ENCODE assay signal across 17 cellular contexts in the genomic region with DNA sequence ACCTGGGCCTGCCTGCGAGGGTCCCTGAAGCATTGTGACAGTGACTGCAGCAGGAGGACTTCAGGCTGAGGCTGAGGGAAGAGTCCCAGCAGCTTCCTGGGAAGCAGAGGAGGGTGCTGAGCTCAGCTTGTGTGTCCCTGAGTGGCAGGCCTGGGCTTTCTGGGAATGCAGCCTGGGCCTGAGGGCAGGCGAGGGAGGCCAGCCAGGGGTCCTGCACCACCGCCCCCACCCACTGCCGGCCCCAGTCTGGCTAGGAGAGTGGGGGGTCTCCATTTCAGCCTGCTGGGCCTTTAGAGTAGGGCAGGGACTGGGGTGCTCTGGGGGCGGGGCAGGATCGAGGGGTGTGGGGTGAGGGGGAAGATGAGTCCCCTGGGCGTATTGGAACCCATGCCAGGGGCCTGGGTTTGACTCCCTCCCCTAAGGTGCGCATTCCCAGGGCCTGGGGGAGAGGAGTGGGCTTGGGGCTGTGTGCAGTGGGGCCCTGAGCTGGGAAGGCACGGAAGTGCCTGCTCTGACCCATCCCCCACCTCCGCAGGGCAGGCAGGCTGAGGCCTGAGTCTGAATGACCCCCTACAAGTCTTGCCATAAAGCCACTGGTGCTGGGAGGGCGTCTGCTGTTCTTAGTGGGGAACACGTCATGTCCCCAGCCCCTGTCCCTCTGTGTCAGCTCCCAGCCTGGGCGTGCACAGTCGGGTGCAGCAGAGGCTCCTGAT. TPM values are rescaled to one million over a fixed set of nuclear protein-coding genes. Genes with fewer than 3 reads are reported as not detected.
A peak's percentile ranks its signal among the peaks of the same experiment; 100 is the strongest.
DNase-seq lines count a peak whose midpoint lies in the region; ATAC-seq, FAIRE-seq and TF ChIP-seq lines count a peak whose summit lies in the region.
"Had no signal": no experiment of that assay in that cellular context is flagged by ENCODE, and none has a peak within 500 bp of the region (broad histone marks: within the 10 kb centered on the region; RNA-seq: fewer than 3 reads in every experiment).

No MANE protein-coding gene starts in this region.

- no peak overlapping the region for H3K4me3 ChIP-seq in IMR-90 (ENCODE audit: insufficient read depth, low read depth, low read length)
- H3K4me3 ChIP-seq in endodermal cell (ENCODE audit: low read length): no peak overlapping the region
- H3K4me3 ChIP-seq in kidney (ENCODE audit: low read length in 2 of 2): no peak overlapping the region
- no peak overlapping the region for H3K4me3 ChIP-seq in ascending aorta
- H3K4me3 ChIP-seq: gastroesophageal sphincter had no signal

- H3K36me3 ChIP-seq in IMR-90 (ENCODE audit: control insufficient read depth, insufficient read depth, low read length): no peaks in the 10 kb centered on the region
- H3K36me3 ChIP-seq in endodermal cell (ENCODE audit: control insufficient read depth, insufficient read depth, low read length): no peaks in the 10 kb centered on the region
- no peaks in the 10 kb centered on the region for H3K36me3 ChIP-seq in kidney (ENCODE audit: control insufficient read depth in 1 of 2, insufficient read depth in 2 of 2, low read length in 2 of 2)
- H3K36me3 ChIP-seq in ascending aorta: no peaks in the 10 kb centered on the region
- H3K36me3 ChIP-seq: gastroesophageal sphincter had no signal

- 93% methylated on average over 4 of the region's 14 CpGs; no CpG with 5 or more reads in 1 of the 2 experiments for WGBS in IMR-90 (ENCODE audit: extremely low coverage in 2 of 2, insufficient read length in 1 of 2), 2 experiments
- 59 to 79% methylated on average over 4 to 14 of the region's 14 CpGs for WGBS in endodermal cell (ENCODE audit: insufficient coverage in 1 of 2, insufficient read length in 1 of 2), 2 experiments

- peak overlapping the region; percentile 100 for H4K91ac ChIP-seq in IMR-90 (ENCODE audit: insufficient read depth, low read depth, low read length)

- peak overlapping the region; percentile 100 for H2BK20ac ChIP-seq in IMR-90 (ENCODE audit: low read depth, low read length)

- CTCF ChIA-PET in IMR-90 (lab: Yijun Ruan, JAX): interaction anchor here (1.3 kb wide), 1 partner anchor 734 kb away, joined by 3 read pairs; no protein-coding TSS in a partner anchor
- CTCF ChIA-PET in activated naive CD4-positive, alpha-beta T cell treated with anti-CD3 and anti-CD28 coated beads, Interleukin-2, amount 10 ng/mL, durations not matched to agents 7 days and 5 days (lab: Charles Lee): no interaction called here

- H3K27me3 Mint-ChIP-seq in endodermal cell (ENCODE audit: insufficient read depth): no peaks in the 10 kb centered on the region
- H3K27me3 Mint-ChIP-seq in nephron (ENCODE audit: low read depth): peaks cover 8% of the 10 kb centered on the region
- H3K27me3 Mint-ChIP-seq in activated naive CD4-positive, alpha-beta T cell treated with anti-CD3 and anti-CD28 coated beads, Interleukin-2, amount 10 ng/mL, durations not matched to agents 7 days and 5 days: peaks cover 12% of the 10 kb centered on the region
- H3K27me3 Mint-ChIP-seq: activated CD4-positive, alpha-beta memory T cell treated with anti-CD3 and anti-CD28 coated beads, Interleukin-2, amount 10 ng/mL, durations not matched to agents 7 days and 5 days had no signal

- BruUV-seq in IMR-90 (replicated peaks; lab: Mats Ljungman, UMichigan): no TSS peak

- H4K20me1 ChIP-seq in IMR-90 (ENCODE audit: insufficient read depth, low read length): no peaks in the 10 kb centered on the region

- no peak overlapping the region for H3K4me3 Mint-ChIP-seq in endodermal cell
- H3K4me3 Mint-ChIP-seq in nephron: no peak overlapping the region
- no peak overlapping the region for H3K4me3 Mint-ChIP-seq in activated naive CD4-positive, alpha-beta T cell treated with anti-CD3 and anti-CD28 coated beads, Interleukin-2, amount 10 ng/mL, durations not matched to agents 7 days and 5 days
- H3K4me3 Mint-ChIP-seq: activated CD4-positive, alpha-beta memory T cell treated with anti-CD3 and anti-CD28 coated beads, Interleukin-2, amount 10 ng/mL, durations not matched to agents 7 days and 5 days had no signal

- H3K27ac ChIP-seq in 22Rv1: peak overlapping the region; percentile 94
- H3K27ac ChIP-seq in IMR-90 (ENCODE audit: insufficient read depth, low read length): peak overlapping the region; percentile 96
- peak overlapping the region; percentile 7 for H3K27ac ChIP-seq in endodermal cell (ENCODE audit: low read depth, low read length)
- no peak overlapping the region for H3K27ac ChIP-seq in kidney (ENCODE audit: low read depth in 2 of 2, low read length in 2 of 2)
- no peak overlapping the region for H3K27ac ChIP-seq in ascending aorta

- FAIRE-seq in kidney (lab: Jason Lieb, UNC): no peak
- FAIRE-seq: HTR-8/SVneo had no signal

- H3K27me3 ChIP-seq in IMR-90 (ENCODE audit: control insufficient read depth, insufficient read depth, low read length): no peaks in the 10 kb centered on the region
- no peaks in the 10 kb centered on the region for H3K27me3 ChIP-seq in endodermal cell (ENCODE audit: control insufficient read depth, insufficient read depth, low read length, poor library complexity, severe bottlenecking)
- no peaks in the 10 kb centered on the region for H3K27me3 ChIP-seq in ascending aorta
- H3K27me3 ChIP-seq: gastroesophageal sphincter had no signal

- POLR2A ChIA-PET in IMR-90 (lab: Charles Lee; ENCODE audit: unreplicated experiment): no interaction called here

- no peak for TF ChIP-seq POLR2A in IMR-90 (IDR thresholded peaks at IDR 0.05; ENCODE audit: low read depth, low read length)

- H3K9me3 ChIP-seq in IMR-90 (ENCODE audit: control insufficient read depth, insufficient read depth, low read length) (no peaks in the 10 kb centered on the region), endodermal cell (ENCODE audit: control insufficient read depth, low read length) (no peaks in the 10 kb centered on the region), kidney (ENCODE audit: control insufficient read depth in 1 of 2, low read length in 2 of 2) (no peaks in the 10 kb centered on the region), ascending aorta (no peaks in the 10 kb centered on the region)
- H3K9me3 ChIP-seq: gastroesophageal sphincter had no signal

- H2AFZ ChIP-seq in IMR-90 (replicated peaks; ENCODE audit: low read length, poor library complexity): peak overlapping the region; percentile 77

- dilution Hi-C loops in IMR-90 (cut with HindIII; ENCODE audit: low sequenced_read_pairs, unreplicated experiment): no loop called here

- TF ChIP-seq CTCF in 22Rv1 (IDR thresholded peaks at IDR 0.05): no peak
- TF ChIP-seq CTCF in IMR-90 (conservative IDR thresholded peaks at IDR 0.05; ENCODE audit: low read depth, low read length): no peak
- TF ChIP-seq CTCF in endodermal cell (conservative IDR thresholded peaks at IDR 0.05): no peak
- no peak for TF ChIP-seq CTCF in nephron (IDR thresholded peaks at IDR 0.05; ENCODE audit: unreplicated experiment in 3 of 3)
- TF ChIP-seq CTCF in kidney (IDR thresholded peaks at IDR 0.05; ENCODE audit: borderline replicate concordance, extremely low read depth, insufficient read depth): no peak
- TF ChIP-seq CTCF in ascending aorta (IDR thresholded peaks at IDR 0.05): no peak

- H2BK5ac ChIP-seq in IMR-90 (ENCODE audit: low read depth, low read length, poor library complexity, severe bottlenecking): peak overlapping the region; percentile 99

- peak overlapping the region; percentile 84 for H4K5ac ChIP-seq in IMR-90 (ENCODE audit: low read depth, low read length)

- peak overlapping the region; percentile 45; the same call in 1 of the 2 replicates for H3K23ac ChIP-seq in IMR-90 (ENCODE audit: low read depth, low read length)

- peak overlapping the region; percentile 64; the same call in 1 of the 2 replicates for H3K18ac ChIP-seq in IMR-90 (ENCODE audit: low read depth, low read length)

- H3K27ac Mint-ChIP-seq in endodermal cell (peak overlapping the region; percentile 49), nephron (peak overlapping the region; percentile 52 to 64 (median 61))
- no peak overlapping the region for H3K27ac Mint-ChIP-seq in activated naive CD4-positive, alpha-beta T cell treated with anti-CD3 and anti-CD28 coated beads, Interleukin-2, amount 10 ng/mL, durations not matched to agents 7 days and 5 days
- H3K27ac Mint-ChIP-seq: activated CD4-positive, alpha-beta memory T cell treated with anti-CD3 and anti-CD28 coated beads, Interleukin-2, amount 10 ng/mL, durations not matched to agents 7 days and 5 days had no signal

- H3K4ac ChIP-seq in IMR-90 (ENCODE audit: low read depth, low read length): peak overlapping the region; percentile 100

- intact Hi-C loops in IMR-90 (cut with micrococcal nuclease) (loop anchor here (5.0 kb wide), 1 partner anchor 837 kb away; no protein-coding TSS in a partner anchor), kidney (cut with DNase I) (no loop called here), ascending aorta (cut with DNase I) (loop anchor here (5.0 to 10.0 kb wide), 3 partner anchors 113 to 859 kb away; a partner anchor contains a TSS)

- H3K4me1 Mint-ChIP-seq in endodermal cell (peaks cover 5% of the 10 kb centered on the region), nephron (peaks cover 20% of the 10 kb centered on the region)
- H3K4me1 Mint-ChIP-seq in activated naive CD4-positive, alpha-beta T cell treated with anti-CD3 and anti-CD28 coated beads, Interleukin-2, amount 10 ng/mL, durations not matched to agents 7 days and 5 days: no peaks in the 10 kb centered on the region
- H3K4me1 Mint-ChIP-seq: activated CD4-positive, alpha-beta memory T cell treated with anti-CD3 and anti-CD28 coated beads, Interleukin-2, amount 10 ng/mL, durations not matched to agents 7 days and 5 days had no signal

- peak overlapping the region; percentile 100 for H2BK120ac ChIP-seq in IMR-90 (ENCODE audit: low read depth, low read length)

- peak overlapping the region; percentile 100 for H2AK5ac ChIP-seq in IMR-90 (ENCODE audit: low read depth, low read length)

- H3K9ac ChIP-seq in IMR-90 (ENCODE audit: low read depth, low read length) (peak overlapping the region; percentile 30; the same call in 1 of the 2 replicates), endodermal cell (ENCODE audit: extremely low read depth, low read length, poor library complexity, severe bottlenecking) (no peak overlapping the region), kidney (ENCODE audit: low read length in 2 of 2) (no peak overlapping the region)

- H3K36me3 Mint-ChIP-seq in endodermal cell (ENCODE audit: low read depth): no peaks in the 10 kb centered on the region
- no peaks in the 10 kb centered on the region for H3K36me3 Mint-ChIP-seq in nephron (ENCODE audit: low read depth)
- H3K36me3 Mint-ChIP-seq in activated naive CD4-positive, alpha-beta T cell treated with anti-CD3 and anti-CD28 coated beads, Interleukin-2, amount 10 ng/mL, durations not matched to agents 7 days and 5 days: no peaks in the 10 kb centered on the region

- peak overlapping the region; percentile 97 for H3K14ac ChIP-seq in IMR-90 (replicated peaks; ENCODE audit: low read depth, low read length)

- no peak for TF ChIP-seq RAD21 in IMR-90 (IDR thresholded peaks at IDR 0.05; ENCODE audit: low read length)

- H3K56ac ChIP-seq in IMR-90 (ENCODE audit: extremely low read depth, insufficient read depth, low read length): no peak overlapping the region

- H3K4me1 ChIP-seq in IMR-90 (ENCODE audit: control insufficient read depth, insufficient read depth, low read length) (peaks cover 43% of the 10 kb centered on the region), endodermal cell (ENCODE audit: control insufficient read depth, insufficient read depth, low read length) (no peaks in the 10 kb centered on the region), kidney (ENCODE audit: control insufficient read depth in 1 of 2, insufficient read depth in 1 of 2, low read depth in 1 of 2, low read length in 2 of 2) (peaks cover 14 to 17% of the 10 kb centered on the region in 2 donors), ascending aorta (peaks cover 7 to 31% of the 10 kb centered on the region in 2 donors)

- no peak for DNase-seq in IMR-90
- peak; percentile 72 for DNase-seq in endodermal cell
- DNase-seq in kidney: no peak
- no peak for DNase-seq in ascending aorta (ENCODE audit: low spot score in 2 of 2)
- DNase-seq in T-helper 9 cell: no peak
- no peak for DNase-seq in activated naive CD4-positive, alpha-beta T cell treated with anti-CD3 and anti-CD28 coated beads, Interleukin-2, amount 10 ng/mL, durations not matched to agents 7 days and 5 days
- DNase-seq: ACHN; activated CD4-positive, alpha-beta memory T cell treated with anti-CD3 and anti-CD28 coated beads, Interleukin-2, amount 10 ng/mL, durations not matched to agents 7 days and 5 days; GF-D8; NCI-H2081; NCI-H774; retina; stimulated activated CD4-positive, alpha-beta T cell treated with anti-CD3 and anti-CD28 coated beads, Interleukin-4, amount 100 ng/mL, for 1 hour had no signal

- peak overlapping the region; percentile 99 for H2AK9ac ChIP-seq in IMR-90 (replicated peaks; ENCODE audit: low read depth, low read length, poor library complexity)

- in situ Hi-C loops in IMR-90 (cut with MboI; ENCODE audit: low sequenced_read_pairs): loop anchor here (5.0 kb wide), 1 partner anchor 732 kb away; no protein-coding TSS in a partner anchor

- H3K9me3 Mint-ChIP-seq in endodermal cell (no peaks in the 10 kb centered on the region), nephron (no peaks in the 10 kb centered on the region)
- H3K9me3 Mint-ChIP-seq in activated naive CD4-positive, alpha-beta T cell treated with anti-CD3 and anti-CD28 coated beads, Interleukin-2, amount 10 ng/mL, durations not matched to agents 7 days and 5 days: no peaks in the 10 kb centered on the region
- H3K9me3 Mint-ChIP-seq: activated CD4-positive, alpha-beta memory T cell treated with anti-CD3 and anti-CD28 coated beads, Interleukin-2, amount 10 ng/mL, durations not matched to agents 7 days and 5 days had no signal

- peaks cover 33% of the 10 kb centered on the region for H3K9me1 ChIP-seq in IMR-90 (ENCODE audit: insufficient read depth, low read length)

- H3K79me1 ChIP-seq in IMR-90 (ENCODE audit: low read depth in 1 of 2, low read length in 2 of 2): peaks cover 8 to 26% of the 10 kb centered on the region in 2 experiments; a peak in 3 of 4 replicates

- no peak overlapping the region for H3K4me2 ChIP-seq in IMR-90 (ENCODE audit: low read depth, low read length)

- H2BK15ac ChIP-seq in IMR-90 (ENCODE audit: low read depth, low read length): peak overlapping the region; percentile 100; the same call in 2 of the 3 replicates

- ATAC-seq in IMR-90 (ENCODE audit: low read depth): no peak
- ATAC-seq: gastroesophageal sphincter had no signal

- peak overlapping the region; percentile 99 to 100 for H4K8ac ChIP-seq in IMR-90 (ENCODE audit: low read depth in 2 of 2, low read length in 2 of 2)

RNA-seq across cellular contexts. Expression of a gene that starts 46.4 kb away (rescaled TPM):
- total RNA-seq in IMR-90 (2012; rRNA removed): 0.54 and 0.56 TPM in 2 replicates
- polyA plus RNA-seq in IMR-90 (2012; rRNA removed): 3.4 TPM in 2 replicates
- polyA plus RNA-seq in IMR-90 (2012; cell fraction: cytosol; rRNA removed): 1.2 and 2.4 TPM in 2 replicates
- 14.7 and 18.0 TPM in 2 replicates for polyA plus RNA-seq in IMR-90 (2012; cell fraction: nucleus; rRNA removed; ENCODE audit: low replicate concordance)
- under 1 TPM; 0.07 to 0.09 TPM for total RNA-seq in endodermal cell
- polyA plus RNA-seq in endodermal cell (2013, experiment 1 of 2): 0.11 TPM
- 0.08 TPM for polyA plus RNA-seq in endodermal cell (2013, experiment 2 of 2)
- 12.3 TPM for total RNA-seq in kidney
- polyA plus RNA-seq in kidney (ENCODE audit: insufficient read depth, low read depth, low replicate concordance): 1.0 TPM
- not detected for total RNA-seq in ascending aorta
- total RNA-seq: activated CD4-positive, alpha-beta memory T cell treated with anti-CD3 and anti-CD28 coated beads, Interleukin-2, amount 10 ng/mL, durations not matched to agents 7 days and 5 days had no signal

Comparison
In these comparisons a context has a peak if more than half of its experiments do, and no peak if none do; other contexts are left out.
1. H3K27ac ChIP-seq: peak in 22Rv1 (single experiment), IMR-90 (single experiment) and endodermal cell (single experiment); none in kidney (0 of 2) and ascending aorta (0 of 2).